ENCODE assay signal across 27 cellular contexts in the genomic region with DNA sequence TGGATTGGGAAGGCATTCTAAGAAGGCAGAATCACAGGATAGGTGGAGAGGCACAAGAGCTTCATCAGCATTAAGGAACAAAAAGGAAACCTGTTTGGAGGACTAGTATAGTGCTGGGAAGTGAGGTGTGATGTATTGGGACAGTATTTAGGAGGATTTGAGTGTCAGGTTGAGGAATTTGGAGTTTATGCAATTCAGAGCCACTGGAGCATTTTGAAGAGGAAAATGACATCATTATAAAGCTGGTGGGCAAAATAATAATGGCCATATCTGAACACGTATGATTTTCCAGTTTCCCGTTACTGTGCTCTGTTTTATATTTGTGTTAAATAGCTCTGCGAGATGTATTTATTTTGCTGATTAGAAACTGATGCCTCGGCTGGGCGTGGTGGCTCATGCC.
"Had no signal": no experiment of that assay in that cellular context is flagged by ENCODE, and none has a peak within 500 bp of the region (broad histone marks: within the 10 kb centered on the region; RNA-seq: fewer than 3 reads in every experiment).

No MANE protein-coding gene starts in this region.

- ATAC-seq: esophagus mucosa; foreskin keratinocyte; gastroesophageal sphincter; heart right ventricle; left cardiac atrium; left lung; mucosa of descending colon; natural killer cell treated with Interleukin-12 subunit alpha and Interleukin-12 subunit beta and Interleukin-15 and Interleukin-18, amount 100 ng/mL, for 72 hours; right cardiac atrium; stimulated activated memory B cell treated with anti-CD40 and anti-IgM and Interleukin-4, amounts not matched to agents 10 μg/mL and 1 μg/mL and 100 μg/mL, for 72 hours; stimulated activated naive CD8-positive, alpha-beta T cell treated with anti-CD3 and anti-CD28 coated beads, Interleukin-15, Interleukin-2, amounts not matched to agents 100 U/mL and 50 U/mL, for 24 hours had no signal

- H3K9me3 Mint-ChIP-seq: dendritic cell treated with granulocyte-macrophage colony-stimulating factor and Interleukin-4, amounts not matched to agents 40 ng/mL and 50 ng/mL, for 4 days; endodermal cell; mesothelial cell of epicardium; naive B cell; natural killer cell treated with Interleukin-12 subunit alpha and Interleukin-12 subunit beta and Interleukin-15 and Interleukin-18, amount 100 ng/mL, for 72 hours; stimulated activated memory B cell treated with anti-CD40 and anti-IgM and Interleukin-4, amounts not matched to agents 10 μg/mL and 1 μg/mL and 100 μg/mL, for 72 hours had no signal

- H3K4me1 ChIP-seq: colonic mucosa, prostate gland had no signal

- H3K9me3 ChIP-seq: colonic mucosa, gastroesophageal sphincter, heart right ventricle, left lung, mucosa of descending colon, prostate gland, spleen, thoracic aorta, tibial nerve, upper lobe of left lung had no signal

- H3K27me3 Mint-ChIP-seq: dendritic cell treated with granulocyte-macrophage colony-stimulating factor and Interleukin-4, amounts not matched to agents 40 ng/mL and 50 ng/mL, for 4 days; naive B cell; natural killer cell treated with Interleukin-12 subunit alpha and Interleukin-12 subunit beta and Interleukin-15 and Interleukin-18, amount 100 ng/mL, for 72 hours; stimulated activated memory B cell treated with anti-CD40 and anti-IgM and Interleukin-4, amounts not matched to agents 10 μg/mL and 1 μg/mL and 100 μg/mL, for 72 hours had no signal

- H3K27me3 ChIP-seq: colonic mucosa, foreskin keratinocyte, gastroesophageal sphincter, heart right ventricle, left lung, spleen, tibial nerve, upper lobe of left lung had no signal

- H3K4me1 Mint-ChIP-seq: endodermal cell; stimulated activated memory B cell treated with anti-CD40 and anti-IgM and Interleukin-4, amounts not matched to agents 10 μg/mL and 1 μg/mL and 100 μg/mL, for 72 hours had no signal

- H3K4me3 ChIP-seq: colonic mucosa, gastroesophageal sphincter, heart right ventricle, left lung, mucosa of descending colon, prostate gland, skin epidermis, spleen, thoracic aorta, tibial nerve, upper lobe of left lung had no signal

- H3K27ac ChIP-seq: colonic mucosa, foreskin keratinocyte, left lung, skin epidermis, spleen, thoracic aorta, tibial nerve, upper lobe of left lung had no signal

- H3K4me3 Mint-ChIP-seq: dendritic cell treated with granulocyte-macrophage colony-stimulating factor and Interleukin-4, amounts not matched to agents 40 ng/mL and 50 ng/mL, for 4 days; endodermal cell; mesothelial cell of epicardium; naive B cell; natural killer cell treated with Interleukin-12 subunit alpha and Interleukin-12 subunit beta and Interleukin-15 and Interleukin-18, amount 100 ng/mL, for 72 hours; stimulated activated memory B cell treated with anti-CD40 and anti-IgM and Interleukin-4, amounts not matched to agents 10 μg/mL and 1 μg/mL and 100 μg/mL, for 72 hours had no signal

- H3K27ac Mint-ChIP-seq: dendritic cell treated with granulocyte-macrophage colony-stimulating factor and Interleukin-4, amounts not matched to agents 40 ng/mL and 50 ng/mL, for 4 days; endodermal cell; natural killer cell treated with Interleukin-12 subunit alpha and Interleukin-12 subunit beta and Interleukin-15 and Interleukin-18, amount 100 ng/mL, for 72 hours; stimulated activated memory B cell treated with anti-CD40 and anti-IgM and Interleukin-4, amounts not matched to agents 10 μg/mL and 1 μg/mL and 100 μg/mL, for 72 hours had no signal

- DNase-seq: colonic mucosa; effector CD8-positive, alpha-beta T cell; endodermal cell; foreskin keratinocyte; heart right ventricle; hippocampal formation; left cardiac atrium; left lung; mesenchymal stem cell; mucosa of descending colon; naive B cell; nucleus accumbens; right cardiac atrium; spleen; stimulated activated CD4-positive, alpha-beta T cell treated with anti-CD3 and anti-CD28 coated beads, Interleukin-4, amount 100 ng/mL, for 4 hours; stimulated activated naive CD8-positive, alpha-beta T cell treated with anti-CD3 and anti-CD28 coated beads, Interleukin-15, Interleukin-2, amounts not matched to agents 100 U/mL and 50 U/mL, for 24 hours; upper lobe of left lung had no signal
